Comparison of ENCODE assay signal across 33 cellular contexts in the genomic region with DNA sequence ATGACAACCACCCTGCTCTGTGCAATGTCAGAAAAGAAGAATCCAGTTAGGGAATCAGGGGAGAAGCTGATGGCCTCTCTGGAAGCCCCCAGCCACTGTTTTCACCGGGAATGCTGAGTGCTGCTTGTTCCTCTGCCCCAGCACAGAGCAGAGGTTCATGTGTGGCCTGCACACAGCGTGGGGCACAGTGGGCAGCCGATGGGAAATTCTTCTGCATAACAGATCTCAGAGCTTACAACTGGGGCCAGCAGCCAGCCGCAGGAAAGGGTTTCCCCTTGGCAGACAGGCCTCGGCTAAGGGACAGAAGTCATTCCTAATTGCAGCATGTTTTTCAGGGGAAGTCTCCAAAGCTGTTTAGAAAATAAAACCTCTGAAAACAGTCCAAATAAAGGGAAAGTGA. TPM values are rescaled to one million over a fixed set of nuclear protein-coding genes. Genes with fewer than 3 reads are reported as not detected.
"Had no signal": no experiment of that assay in that cellular context is flagged by ENCODE, and none has a peak within 500 bp of the region (broad histone marks: within the 10 kb centered on the region; RNA-seq: fewer than 3 reads in every experiment).

No MANE protein-coding gene starts in this region.

- H3K27ac Mint-ChIP-seq: activated B cell treated with CpG ODN at 0.5 μM for 24 hours; activated CD8-positive, alpha-beta memory T cell treated with anti-CD3 and anti-CD28 coated beads, Interleukin-2, amount 10 ng/mL, durations not matched to agents 7 days and 5 days; activated CD8-positive, alpha-beta T cell treated with anti-CD3 and anti-CD28 coated beads, Interleukin-2, amount 10 ng/mL, durations not matched to agents 7 days and 5 days; activated naive CD4-positive, alpha-beta T cell treated with anti-CD3 and anti-CD28 coated beads, Interleukin-2, amount 50 U/mL, for 72 hours; activated T-helper 2 cell treated with anti-CD3 and anti-CD28 coated beads, Interferon-gamma antibody, Interleukin-2, Interleukin-4, amounts not matched to agents 10 μg/mL and 5 μg/mL and 100 μg/mL, durations not matched to agents 14 hours and 24 hours and 36 hours; stimulated activated memory B cell treated with anti-CD40 and anti-IgM and Interleukin-4, amounts not matched to agents 10 μg/mL and 1 μg/mL and 100 μg/mL, for 72 hours; T-helper 17 cell had no signal

- H3K4me1 Mint-ChIP-seq: activated B cell treated with CpG ODN at 0.5 μM for 24 hours; activated CD8-positive, alpha-beta memory T cell treated with anti-CD3 and anti-CD28 coated beads, Interleukin-2, amount 10 ng/mL, durations not matched to agents 7 days and 5 days; stimulated activated memory B cell treated with anti-CD40 and anti-IgM and Interleukin-4, amounts not matched to agents 10 μg/mL and 1 μg/mL and 100 μg/mL, for 72 hours; T-helper 17 cell had no signal

- H3K27me3 ChIP-seq: breast epithelium, dorsolateral prefrontal cortex, ovary, sigmoid colon, thyroid gland, upper lobe of left lung, vagina had no signal

- H3K36me3 Mint-ChIP-seq: activated CD8-positive, alpha-beta memory T cell treated with anti-CD3 and anti-CD28 coated beads, Interleukin-2, amount 10 ng/mL, durations not matched to agents 7 days and 5 days; activated naive CD4-positive, alpha-beta T cell treated with anti-CD3 and anti-CD28 coated beads, Interleukin-2, amount 50 U/mL, for 72 hours; stimulated activated memory B cell treated with anti-CD40 and anti-IgM and Interleukin-4, amounts not matched to agents 10 μg/mL and 1 μg/mL and 100 μg/mL, for 72 hours had no signal

- H3K4me1 ChIP-seq: breast epithelium, gastroesophageal sphincter, left ventricle myocardium inferior, prostate gland, stomach, thyroid gland, upper lobe of left lung, vagina had no signal

- DNase-seq: activated B cell treated with CpG ODN at 0.5 μM for 24 hours; activated CD8-positive, alpha-beta memory T cell treated with anti-CD3 and anti-CD28 coated beads, Interleukin-2, amount 10 ng/mL, durations not matched to agents 7 days and 5 days; activated CD8-positive, alpha-beta T cell treated with anti-CD3 and anti-CD28 coated beads, Interleukin-2, amount 10 ng/mL, durations not matched to agents 7 days and 5 days; activated T-cell treated with anti-CD3 and anti-CD28 coated beads, Interleukin-2, amount 50 U/mL, for 48 hours; central memory CD4-positive, alpha-beta T cell; dorsolateral prefrontal cortex; effector memory CD4-positive, alpha-beta T cell; erythroblast; left ventricle myocardium inferior; ovary; retina; sigmoid colon; small intestine; stimulated activated CD4-positive, alpha-beta T cell treated with anti-CD3 and anti-CD28 coated beads, Interleukin-1b, Interleukin-23, amount 100 ng/mL, for 48 hours; stimulated activated CD4-positive, alpha-beta T cell treated with anti-CD3 and anti-CD28 coated beads, Interleukin-4, amount 100 ng/mL, for 4 hours; stimulated activated CD8-positive, alpha-beta memory T cell treated with anti-CD3 and anti-CD28 coated beads, Interleukin-4, amount 100 ng/mL, for 48 hours; stomach; T-helper 17 cell; T1000; thyroid gland; upper lobe of left lung had no signal

- H3K4me3 Mint-ChIP-seq: activated B cell treated with CpG ODN at 0.5 μM for 24 hours; activated CD8-positive, alpha-beta memory T cell treated with anti-CD3 and anti-CD28 coated beads, Interleukin-2, amount 10 ng/mL, durations not matched to agents 7 days and 5 days; activated CD8-positive, alpha-beta T cell treated with anti-CD3 and anti-CD28 coated beads, Interleukin-2, amount 10 ng/mL, durations not matched to agents 7 days and 5 days; nephron; stimulated activated memory B cell treated with anti-CD40 and anti-IgM and Interleukin-4, amounts not matched to agents 10 μg/mL and 1 μg/mL and 100 μg/mL, for 72 hours; T-helper 17 cell had no signal

- H3K4me3 ChIP-seq: breast epithelium, dorsolateral prefrontal cortex, gastroesophageal sphincter, left ventricle myocardium inferior, lung, ovary, prostate gland, sigmoid colon, stomach, thyroid gland, upper lobe of left lung, vagina had no signal

- H3K9me3 ChIP-seq: breast epithelium, gastroesophageal sphincter, left ventricle myocardium inferior, ovary, prostate gland, sigmoid colon, stomach, thyroid gland, upper lobe of left lung, vagina had no signal

- H3K36me3 ChIP-seq: breast epithelium, gastroesophageal sphincter, left ventricle myocardium inferior, ovary, prostate gland, sigmoid colon, stomach, thyroid gland, upper lobe of left lung, vagina had no signal

- H3K9me3 Mint-ChIP-seq: activated naive CD4-positive, alpha-beta T cell treated with anti-CD3 and anti-CD28 coated beads, Interleukin-2, amount 50 U/mL, for 72 hours; activated T-helper 2 cell treated with anti-CD3 and anti-CD28 coated beads, Interferon-gamma antibody, Interleukin-2, Interleukin-4, amounts not matched to agents 10 μg/mL and 5 μg/mL and 100 μg/mL, durations not matched to agents 14 hours and 24 hours and 36 hours; nephron had no signal

- H3K27ac ChIP-seq: breast epithelium, gastroesophageal sphincter, left ventricle myocardium inferior, ovary, prostate gland, sigmoid colon, stomach, thyroid gland, upper lobe of left lung, vagina had no signal

RNA-seq across cellular contexts. Expression of a gene that starts 22.6 kb away (rescaled TPM):
- total RNA-seq: activated B cell treated with CpG ODN at 0.5 μM for 24 hours; activated CD8-positive, alpha-beta memory T cell treated with anti-CD3 and anti-CD28 coated beads, Interleukin-2, amount 10 ng/mL, durations not matched to agents 7 days and 5 days; activated CD8-positive, alpha-beta T cell treated with anti-CD3 and anti-CD28 coated beads, Interleukin-2, amount 10 ng/mL, durations not matched to agents 7 days and 5 days; activated naive CD4-positive, alpha-beta T cell treated with anti-CD3 and anti-CD28 coated beads, Interleukin-2, amount 50 U/mL, for 72 hours; activated T-helper 2 cell treated with anti-CD3 and anti-CD28 coated beads, Interferon-gamma antibody, Interleukin-2, Interleukin-4, amounts not matched to agents 10 μg/mL and 5 μg/mL and 100 μg/mL, durations not matched to agents 14 hours and 24 hours and 36 hours; breast epithelium; dorsolateral prefrontal cortex; fibroblast of lung; fibroblast of villous mesenchyme; gastroesophageal sphincter; left ventricle myocardium inferior; lung; mucosa of gallbladder; ovary; sigmoid colon; stomach; T-helper 17 cell; upper lobe of left lung; vagina had no signal
- polyA plus RNA-seq: fibroblast of lung, lung, ovary, sigmoid colon, small intestine, stomach had no signal
